Comparison of ENCODE assay signal across 10 cellular contexts in the genomic region with DNA sequence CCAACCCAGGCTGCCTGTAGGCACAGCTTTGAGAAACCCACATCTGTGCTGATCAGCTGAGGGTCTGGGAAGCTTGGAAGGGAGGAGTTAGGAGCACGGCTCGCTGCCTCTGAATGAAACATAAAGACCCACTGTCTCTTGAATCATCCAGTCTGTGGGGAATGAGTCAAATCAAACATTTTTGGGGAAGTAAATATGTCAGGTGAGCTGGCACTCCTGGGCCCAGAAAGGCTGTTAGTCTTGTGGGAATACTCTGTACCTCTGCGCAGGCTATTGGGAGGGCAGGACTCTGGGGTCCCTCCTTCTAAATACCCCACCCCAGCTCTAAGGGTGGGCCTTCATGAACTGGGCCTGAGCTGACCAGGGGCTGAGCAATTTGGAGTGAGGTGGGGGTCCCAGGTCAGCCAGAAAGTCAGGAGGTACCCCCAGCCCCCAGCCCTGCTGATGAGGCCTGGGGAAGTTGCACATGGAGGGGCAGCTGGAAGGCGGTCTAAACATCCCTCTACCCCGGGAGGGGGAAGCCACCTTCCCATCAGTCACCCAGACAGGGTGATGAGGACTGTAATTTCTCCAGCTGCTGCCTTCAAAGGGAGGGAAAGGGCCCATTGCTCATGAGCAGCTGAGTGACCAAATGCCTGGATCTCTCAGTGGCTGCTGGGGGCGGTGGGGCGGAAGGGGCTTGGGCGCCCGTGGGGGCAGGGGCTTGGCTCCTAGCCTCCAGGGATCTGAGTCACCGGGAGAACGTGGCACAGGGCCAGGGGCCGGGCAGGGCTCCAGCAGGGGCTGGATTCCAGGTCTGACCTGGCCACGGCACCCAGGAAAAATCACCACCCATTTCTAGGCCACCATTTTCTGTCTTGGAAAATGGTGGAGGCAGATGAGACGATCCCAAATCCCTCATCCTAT. TPM values are rescaled to one million over a fixed set of nuclear protein-coding genes. Genes with fewer than 3 reads are reported as not detected.
A peak's percentile ranks its signal among the peaks of the same experiment; 100 is the strongest.
DNase-seq lines count a peak whose midpoint lies in the region; ATAC-seq and TF ChIP-seq lines count a peak whose summit lies in the region.
"Had no signal": no experiment of that assay in that cellular context is flagged by ENCODE, and none has a peak within 500 bp of the region (broad histone marks: within the 10 kb centered on the region; RNA-seq: fewer than 3 reads in every experiment).

No MANE protein-coding gene starts in this region.

- POLR2A ChIA-PET in activated CD4-positive, alpha-beta T cell treated with anti-CD3 and anti-CD28 coated beads for 36 hours (lab: Charles Lee) = no interaction called here

- H3K27me3 Mint-ChIP-seq in activated CD4-positive, alpha-beta T cell treated with anti-CD3 and anti-CD28 coated beads for 36 hours = peaks cover 12% of the 10 kb centered on the region
- H3K27me3 Mint-ChIP-seq in activated CD4-positive, alpha-beta T cell treated with anti-CD3 and anti-CD28 coated beads, Interleukin-2, amount 10 ng/mL, durations not matched to agents 24 days and 14 days = peaks cover 17% of the 10 kb centered on the region

- no peak for TF ChIP-seq CTCF in fibroblast of pulmonary artery (IDR thresholded peaks at IDR 0.05; ENCODE audit: low read length, missing control alignments)

- no peaks in the 10 kb centered on the region for H3K36me3 Mint-ChIP-seq in activated CD4-positive, alpha-beta T cell treated with anti-CD3 and anti-CD28 coated beads for 36 hours (ENCODE audit: low read depth)
- no peaks in the 10 kb centered on the region for H3K36me3 Mint-ChIP-seq in activated CD4-positive, alpha-beta T cell treated with anti-CD3 and anti-CD28 coated beads, Interleukin-2, amount 10 ng/mL, durations not matched to agents 24 days and 14 days (ENCODE audit: low read depth)

- ATAC-seq in activated CD4-positive, alpha-beta T cell treated with anti-CD3 and anti-CD28 coated beads for 36 hours = peak; percentile 44
- ATAC-seq in GM18870 (IDR thresholded peaks at IDR 0.05; ENCODE audit: unreplicated experiment) (no peak), HG02970 (IDR thresholded peaks at IDR 0.05; ENCODE audit: low FRiP score, unreplicated experiment) (no peak)

- no peak overlapping the region for H3K27ac Mint-ChIP-seq in activated CD4-positive, alpha-beta T cell treated with anti-CD3 and anti-CD28 coated beads for 36 hours
- no peak overlapping the region for H3K27ac Mint-ChIP-seq in activated CD4-positive, alpha-beta T cell treated with anti-CD3 and anti-CD28 coated beads, Interleukin-2, amount 10 ng/mL, durations not matched to agents 24 days and 14 days

- CTCF ChIA-PET in activated CD4-positive, alpha-beta T cell treated with anti-CD3 and anti-CD28 coated beads for 36 hours (lab: Charles Lee) = interaction anchor here (0.7 to 1.0 kb wide), 3 partner anchors 12 to 221 kb away, joined by 4 to 5 read pairs (median 5); no protein-coding TSS in a partner anchor

- no peak overlapping the region for H3K4me3 Mint-ChIP-seq in activated CD4-positive, alpha-beta T cell treated with anti-CD3 and anti-CD28 coated beads for 36 hours
- no peak overlapping the region for H3K4me3 Mint-ChIP-seq in activated CD4-positive, alpha-beta T cell treated with anti-CD3 and anti-CD28 coated beads, Interleukin-2, amount 10 ng/mL, durations not matched to agents 24 days and 14 days

- H3K4me3 ChIP-seq in fibroblast of pulmonary artery (replicated peaks; ENCODE audit: low read depth, low read length) = no peak overlapping the region
- H3K4me3 ChIP-seq: ovary had no signal

- no peaks in the 10 kb centered on the region for H3K9me3 Mint-ChIP-seq in activated CD4-positive, alpha-beta T cell treated with anti-CD3 and anti-CD28 coated beads for 36 hours (ENCODE audit: low read depth)
- no peaks in the 10 kb centered on the region for H3K9me3 Mint-ChIP-seq in activated CD4-positive, alpha-beta T cell treated with anti-CD3 and anti-CD28 coated beads, Interleukin-2, amount 10 ng/mL, durations not matched to agents 24 days and 14 days

- intact Hi-C loops in activated CD4-positive, alpha-beta T cell treated with anti-CD3 and anti-CD28 coated beads for 36 hours (cut with DNase I, micrococcal nuclease) = no loop called here
- intact Hi-C loops in activated CD4-positive, alpha-beta T cell treated with anti-CD3 and anti-CD28 coated beads, Interleukin-2, amount 10 ng/mL, durations not matched to agents 24 days and 14 days (cut with micrococcal nuclease) = no loop called here

- H3K4me1 Mint-ChIP-seq in activated CD4-positive, alpha-beta T cell treated with anti-CD3 and anti-CD28 coated beads for 36 hours = no peaks in the 10 kb centered on the region
- no peaks in the 10 kb centered on the region for H3K4me1 Mint-ChIP-seq in activated CD4-positive, alpha-beta T cell treated with anti-CD3 and anti-CD28 coated beads, Interleukin-2, amount 10 ng/mL, durations not matched to agents 24 days and 14 days

- DNase-seq in activated CD4-positive, alpha-beta T cell treated with anti-CD3 and anti-CD28 coated beads for 36 hours = no peak
- DNase-seq in activated CD4-positive, alpha-beta T cell treated with anti-CD3 and anti-CD28 coated beads, Interleukin-2, amount 10 ng/mL, durations not matched to agents 24 days and 14 days = no peak
- peak; percentile 75 for DNase-seq in NCI-H226
- peak; percentile 74 for DNase-seq in fibroblast of pulmonary artery (ENCODE audit: low read depth)
- DNase-seq in NK-92 treated with Interleukin-12 subunit alpha and Interleukin-12 subunit beta, amount 100 ng/mL, for 24 hours (lab: John Stamatoyannopoulos, UW) = no peak
- no peak for DNase-seq in NOMO-1 (lab: John Stamatoyannopoulos, UW; ENCODE audit: unreplicated experiment in 2 of 2)
- DNase-seq: DND-41 had no signal

RNA-seq across cellular contexts. Expression of gene FIBCD1, which starts 10.8 kb away (rescaled TPM):
- total RNA-seq in activated CD4-positive, alpha-beta T cell treated with anti-CD3 and anti-CD28 coated beads for 36 hours = not detected
- total RNA-seq in activated CD4-positive, alpha-beta T cell treated with anti-CD3 and anti-CD28 coated beads, Interleukin-2, amount 10 ng/mL, durations not matched to agents 24 days and 14 days = not detected in 2 replicates

RNA-seq across cellular contexts. Expression of gene QRFP, which starts 31.6 kb away (rescaled TPM):
- not detected for total RNA-seq in activated CD4-positive, alpha-beta T cell treated with anti-CD3 and anti-CD28 coated beads for 36 hours
- total RNA-seq in activated CD4-positive, alpha-beta T cell treated with anti-CD3 and anti-CD28 coated beads, Interleukin-2, amount 10 ng/mL, durations not matched to agents 24 days and 14 days = not detected in 2 replicates
- total RNA-seq: ovary had no signal

Comparison
In these comparisons a context has a peak if more than half of its experiments do, and no peak if none do; other contexts are left out.
1. DNase-seq: peak in NCI-H226 (single experiment) and fibroblast of pulmonary artery (single experiment); none in activated CD4-positive, alpha-beta T cell treated with anti-CD3 and anti-CD28 coated beads for 36 hours (single experiment), activated CD4-positive, alpha-beta T cell treated with anti-CD3 and anti-CD28 coated beads, Interleukin-2, amount 10 ng/mL, durations not matched to agents 24 days and 14 days (single experiment), NK-92 treated with Interleukin-12 subunit alpha and Interleukin-12 subunit beta, amount 100 ng/mL, for 24 hours (single experiment) and NOMO-1 (0 of 2).